ENCODE assay signal across 1 cellular context in genomic region chr16:46871587-46871986, GRCh38.
TF ChIP-seq lines count a peak whose summit lies in the region.

No MANE protein-coding gene starts in this region.

TF ChIP-seq in HepG2, 621 proteins besides CTCF, POLR2A, EP300 and RAD21:
- TF ChIP-seq ZNF709 (CRISPR knock-in tag; IDR thresholded peaks at IDR 0.05) (0 out of 2 replicates have a peak, but pooled peaks have one; percentile 20), ZBTB38 (CRISPR knock-in tag; IDR thresholded peaks at IDR 0.05) (no peak), TBX2 (CRISPR knock-in tag; IDR thresholded peaks at IDR 0.05; ENCODE audit: borderline replicate concordance) (peak; percentile 7; the same call in 1 of the 2 replicates)
TF ChIP-seq in HepG2: peak in this region for 2.
